10 cellular contexts compared by ENCODE assay signal in the genomic region with DNA sequence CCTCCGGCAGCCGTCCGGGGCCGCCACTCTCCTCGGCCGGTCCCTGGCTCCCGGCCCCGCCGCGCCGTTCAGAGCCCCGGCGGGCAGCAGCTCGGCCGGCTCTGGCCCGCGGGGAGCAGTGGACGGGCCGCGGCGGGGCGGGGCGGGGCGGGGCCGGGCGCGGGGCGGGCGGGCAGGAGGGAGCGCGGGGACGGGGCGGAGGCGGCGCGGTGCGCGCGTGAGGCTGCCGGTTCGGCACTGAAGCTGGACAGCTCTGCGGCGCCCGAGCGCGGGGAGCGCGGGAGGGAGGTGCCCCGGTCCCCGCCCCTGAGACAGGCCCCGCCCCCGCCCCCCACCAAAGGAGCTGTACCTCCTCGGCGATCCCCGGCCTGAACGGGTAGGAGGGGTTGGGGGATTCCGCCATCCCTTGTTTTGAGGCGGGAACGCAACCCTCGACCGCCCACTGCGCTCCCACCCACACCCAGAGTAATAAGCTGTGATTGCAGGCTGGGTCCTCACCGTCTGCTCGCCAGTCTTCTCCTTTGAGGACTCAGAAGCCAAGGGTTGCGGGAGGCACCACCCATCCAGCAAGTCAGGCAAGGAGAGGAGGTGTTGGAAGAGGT. TPM values are rescaled to one million over a fixed set of nuclear protein-coding genes. Genes with fewer than 3 reads are reported as not detected.
DNase-seq lines count a peak whose midpoint lies in the region; ATAC-seq and TF ChIP-seq lines count a peak whose summit lies in the region.
"Had no signal": no experiment of that assay in that cellular context is flagged by ENCODE, and none has a peak within 500 bp of the region (broad histone marks: within the 10 kb centered on the region; RNA-seq: fewer than 3 reads in every experiment).

A gene (minus strand): TSS at position 239 of the 602 bp plus-strand sequence. CDS start 50,747 bp downstream, outside the sequence.

- peaks cover 5% of the 10 kb centered on the region for H3K4me1 ChIP-seq in NT2/D1 (ENCODE audit: insufficient read depth, insufficient read length)
- no peaks in the 10 kb centered on the region for H3K4me1 ChIP-seq in fibroblast of lung (ENCODE audit: control insufficient read depth, extremely low read depth, insufficient read depth, low read length)
- no peaks in the 10 kb centered on the region for H3K4me1 ChIP-seq in osteoblast (ENCODE audit: insufficient read depth, low read length)

- H3K9me3 ChIP-seq in NT2/D1 (ENCODE audit: insufficient read depth, low read length) (no peaks in the 10 kb centered on the region), fibroblast of lung (ENCODE audit: control insufficient read depth, insufficient read depth, low read depth, low read length) (no peaks in the 10 kb centered on the region), osteoblast (ENCODE audit: low read depth, low read length) (no peaks in the 10 kb centered on the region)

- H3K27me3 ChIP-seq in NT2/D1 (ENCODE audit: insufficient read depth, insufficient read length) (peaks cover 55% of the 10 kb centered on the region), fibroblast of lung (ENCODE audit: control insufficient read depth, insufficient read depth, low read length) (peaks cover 4% of the 10 kb centered on the region), osteoblast (ENCODE audit: insufficient read depth, low read length) (peaks cover 77% of the 10 kb centered on the region)

- no peak within 1 kb of the TSS for H3K9ac ChIP-seq in NT2/D1 (ENCODE audit: insufficient read length, low read depth)
- no peak within 1 kb of the TSS for H3K9ac ChIP-seq in fibroblast of lung (ENCODE audit: insufficient read depth, low read length)

- no peak within 1 kb of the TSS for H3K27ac ChIP-seq in fibroblast of lung (ENCODE audit: insufficient read depth, low read length)
- no peak within 1 kb of the TSS for H3K27ac ChIP-seq in osteoblast (ENCODE audit: low read depth, low read length)
- H3K27ac ChIP-seq: SK-N-MC had no signal

- H3K79me2 ChIP-seq in fibroblast of lung (ENCODE audit: control insufficient read depth, insufficient read depth, low read length) (no peaks in the 10 kb centered on the region), osteoblast (ENCODE audit: insufficient read depth, low read length) (no peaks in the 10 kb centered on the region)

- no peaks in the 10 kb centered on the region for H4K20me1 ChIP-seq in fibroblast of lung (ENCODE audit: control insufficient read depth, extremely low read depth, insufficient read depth, low read length)
- H4K20me1 ChIP-seq in osteoblast (ENCODE audit: insufficient read depth, low read length), result no peaks in the 10 kb centered on the region

- H3K36me3 ChIP-seq in NT2/D1 (ENCODE audit: insufficient read depth, insufficient read length, low read length) (no peaks in the 10 kb centered on the region), fibroblast of lung (ENCODE audit: control insufficient read depth, insufficient read depth, low read length) (no peaks in the 10 kb centered on the region), osteoblast (ENCODE audit: insufficient read depth, low read length) (no peaks in the 10 kb centered on the region)

- H3K4me3 ChIP-seq in NT2/D1 (ENCODE audit: insufficient read length, low read depth) (peak within 1 kb of the TSS; percentile 32), fibroblast of lung (replicated peaks in 1 of 4; ENCODE audit: control extremely low read depth in 1 of 4, insufficient read depth in 1 of 4, low read depth in 3 of 4, low read length in 4 of 4) (no peak within 1 kb of the TSS), osteoblast (ENCODE audit: insufficient read depth, low read length) (peak within 1 kb of the TSS; percentile 17)
- H3K4me3 ChIP-seq: SK-N-MC had no signal

- no peak within 1 kb of the TSS for H2AFZ ChIP-seq in fibroblast of lung (ENCODE audit: low read length)
- H2AFZ ChIP-seq in osteoblast (ENCODE audit: low read length), result no peak within 1 kb of the TSS

- H3K4me2 ChIP-seq in fibroblast of lung (ENCODE audit: extremely low read depth, insufficient read depth, low read length) (peak within 1 kb of the TSS; percentile 35), osteoblast (ENCODE audit: insufficient read depth, low read length) (peak within 1 kb of the TSS; percentile 56)

- peak; percentile 16 for DNase-seq in NCI-H1105 treated with DMSO at 0.1 percent for 48 hours (lab: John Stamatoyannopoulos, UW)
- DNase-seq in NCI-H1105 (lab: John Stamatoyannopoulos, UW), result no peak
- no peak for DNase-seq in NT2/D1 (ENCODE audit: low read depth, low spot score)
- DNase-seq in fibroblast of lung (ENCODE audit: low read depth in 2 of 2), result peak in 1 of 2 donors; percentile 20
- peak; percentile 79 for DNase-seq in osteoblast (ENCODE audit: insufficient read length, low spot score, missing footprints)
- DNase-seq in anterior cingulate cortex (lab: John Stamatoyannopoulos, UW), result no peak
- DNase-seq: kidney had no signal

- no peak for TF ChIP-seq CTCF in fibroblast of lung (conservative IDR thresholded peaks at IDR 0.05 in 1 of 2, IDR thresholded peaks at IDR 0.05 in 1 of 2; ENCODE audit: low read depth in 1 of 2, low read length in 2 of 2)
- no peak for TF ChIP-seq CTCF in osteoblast (IDR thresholded peaks at IDR 0.05; ENCODE audit: extremely low read depth, low read depth, low read length)

- ATAC-seq in GM21447 (IDR thresholded peaks at IDR 0.05; ENCODE audit: unreplicated experiment) (no peak), HG02885 (IDR thresholded peaks at IDR 0.05; ENCODE audit: poor library complexity, unreplicated experiment) (no peak)

RNA-seq across cellular contexts. Expression of the gene that starts here (rescaled TPM):
- total RNA-seq in fibroblast of lung (not detected in 2 replicates), osteoblast (0.36 TPM in 1 of 2 replicates, not detected in the other)
- not detected in 2 replicates for polyA plus RNA-seq in fibroblast of lung
- 0.17 TPM in 1 of 2 replicates, not detected in the other for polyA plus RNA-seq in fibroblast of lung (2012)
- not detected in 2 replicates for polyA minus RNA-seq in fibroblast of lung (ENCODE audit: low replicate concordance)

Comparison
In these comparisons a context has a peak if more than half of its experiments do, and no peak if none do; other contexts are left out.
1. Peak in DNase-seq, H3K4me3 ChIP-seq and H3K4me2 ChIP-seq in osteoblast; RNA of the gene not detected or under 1 TPM.